In genomic region chr3:198028718-198029117, GRCh38 we compare ENCODE assay signal across 23 cellular contexts.
DNase-seq lines count a peak whose midpoint lies in the region; ATAC-seq, FAIRE-seq and TF ChIP-seq lines count a peak whose summit lies in the region.
"Had no signal": no experiment of that assay in that cellular context is flagged by ENCODE, and none has a peak within 500 bp of the region (broad histone marks: within the 10 kb centered on the region; RNA-seq: fewer than 3 reads in every experiment).

No MANE protein-coding gene starts in this region.

- H3K27me3 ChIP-seq in brain microvascular endothelial cell (replicated peaks) (no peaks in the 10 kb centered on the region), foreskin keratinocyte (no peaks in the 10 kb centered on the region)
- H3K27me3 ChIP-seq: neutrophil, right lobe of liver, testis had no signal

- no peak overlapping the region for H3K27ac Mint-ChIP-seq in T-helper 17 cell
- H3K27ac Mint-ChIP-seq: activated CD4-positive, alpha-beta memory T cell treated with anti-CD3 and anti-CD28 coated beads, Interleukin-2, amount 10 ng/mL, durations not matched to agents 7 days and 5 days; activated naive CD8-positive, alpha-beta T cell treated with anti-CD3 and anti-CD28 coated beads for 36 hours had no signal

- peak; percentile 32 for DNase-seq in AG10803 (ENCODE audit: low read depth)
- DNase-seq in HT1080 (ENCODE audit: low read depth) = peak; percentile 14
- DNase-seq in brain microvascular endothelial cell = peak; percentile 61
- DNase-seq in foreskin keratinocyte = peak; percentile 15 to 46
- no peak for DNase-seq in T-helper 17 cell
- no peak for DNase-seq in RCC 7860 (ENCODE audit: low spot score)
- DNase-seq in Kasumi-1 (lab: John Stamatoyannopoulos, UW) = no peak
- DNase-seq: activated CD4-positive, alpha-beta memory T cell treated with anti-CD3 and anti-CD28 coated beads, Interleukin-2, amount 10 ng/mL, durations not matched to agents 7 days and 5 days; activated naive CD8-positive, alpha-beta T cell treated with anti-CD3 and anti-CD28 coated beads for 36 hours; activated T-cell treated with anti-CD3 and anti-CD28 coated beads, Interleukin-2, amount 50 U/mL, for 48 hours; AML-193; GOT3; kidney glomerular epithelial cell; MM.1S; NCI-H187 treated with DMSO at 0.1 percent for 48 hours; NCI-H526 treated with DMSO at 0.1 percent for 48 hours; right lobe of liver; stimulated activated CD4-positive, alpha-beta T cell treated with anti-CD3 and anti-CD28 coated beads, Interleukin-4, amount 100 ng/mL, for 24 hours; stimulated activated CD8-positive, alpha-beta memory T cell treated with anti-CD3 and anti-CD28 coated beads, Interleukin-4, amount 100 ng/mL, for 48 hours; testis had no signal

- no peaks in the 10 kb centered on the region for H3K36me3 ChIP-seq in brain microvascular endothelial cell (replicated peaks)
- H3K36me3 ChIP-seq: neutrophil had no signal

- H3K4me1 ChIP-seq in foreskin keratinocyte = no peaks in the 10 kb centered on the region
- H3K4me1 ChIP-seq: right lobe of liver, testis had no signal

- ATAC-seq in foreskin keratinocyte = no peak
- ATAC-seq in GM21381 (IDR thresholded peaks at IDR 0.05; ENCODE audit: unreplicated experiment) = no peak
- ATAC-seq in T-helper 17 cell = no peak

- no peak overlapping the region for H3K4me3 Mint-ChIP-seq in T-helper 17 cell
- H3K4me3 Mint-ChIP-seq: activated CD4-positive, alpha-beta memory T cell treated with anti-CD3 and anti-CD28 coated beads, Interleukin-2, amount 10 ng/mL, durations not matched to agents 7 days and 5 days; activated naive CD8-positive, alpha-beta T cell treated with anti-CD3 and anti-CD28 coated beads for 36 hours had no signal

- H3K4me1 Mint-ChIP-seq in T-helper 17 cell = peaks cover 4% of the 10 kb centered on the region
- H3K4me1 Mint-ChIP-seq: activated CD4-positive, alpha-beta memory T cell treated with anti-CD3 and anti-CD28 coated beads, Interleukin-2, amount 10 ng/mL, durations not matched to agents 7 days and 5 days; activated naive CD8-positive, alpha-beta T cell treated with anti-CD3 and anti-CD28 coated beads for 36 hours had no signal

- H3K27ac ChIP-seq in brain microvascular endothelial cell = peak overlapping the region; percentile 59
- no peak overlapping the region for H3K27ac ChIP-seq in foreskin keratinocyte
- H3K27ac ChIP-seq: neutrophil, right lobe of liver, testis had no signal

- in situ Hi-C loops in brain microvascular endothelial cell (cut with HindIII; ENCODE audit: low pct_ligation_motif_present, low sequenced_read_pairs) = no loop called here

- FAIRE-seq in RCC 7860 (lab: Jason Lieb, UNC) = no peak
- FAIRE-seq: endothelial cell of umbilical vein had no signal

- TF ChIP-seq CTCF in AG10803 (conservative IDR thresholded peaks at IDR 0.05; ENCODE audit: low read length) = no peak
- TF ChIP-seq CTCF in brain microvascular endothelial cell (IDR thresholded peaks at IDR 0.05; ENCODE audit: low read depth, low read length, missing control alignments) = no peak
- TF ChIP-seq CTCF in foreskin keratinocyte (conservative IDR thresholded peaks at IDR 0.05) = no peak

- no peaks in the 10 kb centered on the region for H3K27me3 Mint-ChIP-seq in T-helper 17 cell
- H3K27me3 Mint-ChIP-seq: activated CD4-positive, alpha-beta memory T cell treated with anti-CD3 and anti-CD28 coated beads, Interleukin-2, amount 10 ng/mL, durations not matched to agents 7 days and 5 days; activated naive CD8-positive, alpha-beta T cell treated with anti-CD3 and anti-CD28 coated beads for 36 hours had no signal

- no peaks in the 10 kb centered on the region for H3K9me3 ChIP-seq in T-helper 17 cell (ENCODE audit: control insufficient read depth, low read length, poor library complexity, severe bottlenecking)
- H3K9me3 ChIP-seq: neutrophil, right lobe of liver, testis had no signal

- H3K36me3 Mint-ChIP-seq in T-helper 17 cell (ENCODE audit: low read depth) = peaks cover 6% of the 10 kb centered on the region

- no peak overlapping the region for H3K4me3 ChIP-seq in AG10803 (ENCODE audit: low read length)
- no peak overlapping the region for H3K4me3 ChIP-seq in brain microvascular endothelial cell (ENCODE audit: low read depth, low read length)
- H3K4me3 ChIP-seq: right lobe of liver, testis had no signal

Comparison
In these comparisons a context has a peak if more than half of its experiments do, and no peak if none do; other contexts are left out.
1. DNase-seq: peak in AG10803 (single experiment), HT1080 (single experiment), brain microvascular endothelial cell (single experiment) and foreskin keratinocyte (2 of 2); none in T-helper 17 cell (0 of 3), RCC 7860 (single experiment) and Kasumi-1 (0 of 2).